Comparison of ENCODE assay signal across 23 cellular contexts in genomic region chr1:158400901-158401300, GRCh38. TPM values are rescaled to one million over a fixed set of nuclear protein-coding genes. Genes with fewer than 3 reads are reported as not detected.
DNase-seq lines count a peak whose midpoint lies in the region; ATAC-seq, FAIRE-seq and TF ChIP-seq lines count a peak whose summit lies in the region.
"Had no signal": no experiment of that assay in that cellular context is flagged by ENCODE, and none has a peak within 500 bp of the region (broad histone marks: within the 10 kb centered on the region; RNA-seq: fewer than 3 reads in every experiment).

No MANE protein-coding gene starts in this region.

- no peak overlapping the region for H2AFZ ChIP-seq in OCI-LY7 (ENCODE audit: low read length)

- no peaks in the 10 kb centered on the region for H3K4me1 ChIP-seq in OCI-LY7 (ENCODE audit: insufficient read depth, low read length, poor library complexity, severe bottlenecking)
- H3K4me1 ChIP-seq: BE2C had no signal

- no peak overlapping the region for H3K27ac ChIP-seq in OCI-LY7 (ENCODE audit: low read depth, low read length, poor library complexity, severe bottlenecking)
- H3K27ac ChIP-seq: KMS-11 had no signal

- no peaks in the 10 kb centered on the region for H4K20me1 ChIP-seq in OCI-LY7 (ENCODE audit: insufficient read depth, low read length)

- peak; percentile 45 for FAIRE-seq in GM12891 (lab: Jason Lieb, UNC)
- FAIRE-seq: A204.1, GM12892, GM18507 had no signal

- no TSS peak for BruUV-seq in OCI-LY7 (replicated peaks; lab: Mats Ljungman, UMichigan)

- no peaks in the 10 kb centered on the region for H3K9me2 ChIP-seq in OCI-LY7 (ENCODE audit: insufficient read depth, low read length)

- H3K36me3 ChIP-seq in OCI-LY7 (ENCODE audit: insufficient read depth, low read length) = no peaks in the 10 kb centered on the region
- H3K36me3 ChIP-seq: BE2C had no signal

- POLR2A ChIA-PET in OCI-LY7 (lab: Charles Lee) = no interaction called here

- H3K79me2 ChIP-seq in OCI-LY7 (ENCODE audit: insufficient read depth, low read depth, low read length) = no peaks in the 10 kb centered on the region

- H3K4me2 ChIP-seq in OCI-LY7 (ENCODE audit: low read length) = no peak overlapping the region
- H3K4me2 ChIP-seq: KMS-11 had no signal

- no peaks in the 10 kb centered on the region for H3K9me3 ChIP-seq in OCI-LY7 (ENCODE audit: low read length)
- H3K9me3 ChIP-seq: BE2C had no signal

- no peak for ATAC-seq in HG03469 (IDR thresholded peaks at IDR 0.05; ENCODE audit: unreplicated experiment)

- TF ChIP-seq POLR2A in GM12891 (IDR thresholded peaks at IDR 0.05; ENCODE audit: low read depth, low read length) = no peak

- DNase-seq in DMS53 treated with DMSO at 0.1 percent for 48 hours (lab: John Stamatoyannopoulos, UW; ENCODE audit: unreplicated experiment) (peak; percentile 42), GM12891 (ENCODE audit: insufficient read length, low spot score) (no peak), NCI-H510A (lab: John Stamatoyannopoulos, UW) (peak; percentile 11), OCI-LY7 (ENCODE audit: low spot score) (peak; percentile 38), HT-29 (ENCODE audit: low spot score) (no peak), GM10266 (ENCODE audit: extremely low spot score) (no peak), NCI-H748 (lab: John Stamatoyannopoulos, UW; ENCODE audit: unreplicated experiment) (no peak)
- DNase-seq: ACHN; BE2C; C1 segment of cervical spinal cord; CD4-positive, CD25-positive, alpha-beta regulatory T cell; CD8-positive, alpha-beta memory T cell; COR-L47; DMS79 treated with DMSO at 0.1 percent for 48 hours; EL; GOT3; H9 had no signal

- CTCF ChIA-PET in OCI-LY7 (lab: Charles Lee; ENCODE audit: unreplicated experiment) = no interaction called here

- TF ChIP-seq CTCF in OCI-LY7 (conservative IDR thresholded peaks at IDR 0.05; ENCODE audit: low read length) = 0 out of 2 replicates have a peak, but pooled peaks have one; percentile 37
- no peak for TF ChIP-seq CTCF in GM10266 (IDR thresholded peaks at IDR 0.05; ENCODE audit: control insufficient read depth, insufficient read depth, low read depth, missing control alignments)

- intact Hi-C loops in OCI-LY7 (cut with micrococcal nuclease; ENCODE audit: unreplicated experiment) = no loop called here

- no peak overlapping the region for H3K4me3 ChIP-seq in OCI-LY7 (ENCODE audit: low read depth, low read length, poor library complexity, severe bottlenecking)

TF ChIP-seq in GM12891, 5 proteins besides CTCF, POLR2A, EP300 and RAD21:
- TF ChIP-seq PAX5 (IDR thresholded peaks at IDR 0.05; ENCODE audit: insufficient read depth, low read length, severe bottlenecking) (no peak), POU2F2 (IDR thresholded peaks at IDR 0.05; ENCODE audit: low read depth, low read length) (no peak), SPI1 (IDR thresholded peaks at IDR 0.05; ENCODE audit: low read depth, low read length) (no peak), POLR2AphosphoS5 (IDR thresholded peaks at IDR 0.05; ENCODE audit: low read depth, low read length) (no peak), TAF1 (IDR thresholded peaks at IDR 0.05; ENCODE audit: low read depth, low read length) (no peak)

RNA-seq across cellular contexts. Expression of gene OR10T2, which starts 1.6 kb away (rescaled TPM):
- not detected for polyA plus RNA-seq in GM12891 (2012; ENCODE audit: low read depth, missing spikeins)
- total RNA-seq in OCI-LY7 (2014; rRNA removed; shearing (Covaris generic)) = not detected in 2 replicates
- not detected in 2 replicates for total RNA-seq in OCI-LY7 (2022)
- total RNA-seq in HT-29 (2014; rRNA removed; shearing (Covaris generic)) = not detected in 2 replicates
- total RNA-seq: CD4-positive, CD25-positive, alpha-beta regulatory T cell; CD8-positive, alpha-beta memory T cell; G401; H9 had no signal
- polyA plus RNA-seq: CD4-positive, CD25-positive, alpha-beta regulatory T cell; CD8-positive, alpha-beta memory T cell had no signal

RNA-seq across cellular contexts. Expression of gene OR10K2, which starts 25.1 kb away (rescaled TPM):
- not detected for polyA plus RNA-seq in GM12891 (2012; ENCODE audit: low read depth, missing spikeins)
- total RNA-seq in OCI-LY7 (2014; rRNA removed; shearing (Covaris generic)) = not detected in 2 replicates
- total RNA-seq in OCI-LY7 (2022) = not detected in 2 replicates
- total RNA-seq in HT-29 (2014; rRNA removed; shearing (Covaris generic)) = not detected in 2 replicates
- total RNA-seq: CD4-positive, CD25-positive, alpha-beta regulatory T cell; CD8-positive, alpha-beta memory T cell; G401; H9 had no signal
- polyA plus RNA-seq: CD4-positive, CD25-positive, alpha-beta regulatory T cell; CD8-positive, alpha-beta memory T cell had no signal

RNA-seq across cellular contexts. Expression of gene CD1E, which starts 47.2 kb away (rescaled TPM):
- polyA plus RNA-seq in GM12891 (2012; ENCODE audit: low read depth, missing spikeins) = not detected
- not detected in 2 replicates for total RNA-seq in OCI-LY7 (2014; rRNA removed; shearing (Covaris generic))
- total RNA-seq in OCI-LY7 (2022) = not detected in 2 replicates
- not detected in 2 replicates for total RNA-seq in HT-29 (2014; rRNA removed; shearing (Covaris generic))
- total RNA-seq: CD4-positive, CD25-positive, alpha-beta regulatory T cell; CD8-positive, alpha-beta memory T cell; G401; H9 had no signal
- polyA plus RNA-seq: CD4-positive, CD25-positive, alpha-beta regulatory T cell; CD8-positive, alpha-beta memory T cell had no signal

Comparison
In these comparisons a context has a peak if more than half of its experiments do, and no peak if none do; other contexts are left out.
1. DNase-seq: peak in DMS53 treated with DMSO at 0.1 percent for 48 hours (single experiment), NCI-H510A (single experiment) and OCI-LY7 (single experiment); none in GM12891 (single experiment), HT-29 (single experiment), GM10266 (single experiment) and NCI-H748 (single experiment).